ENCODE assay signal across 22 cellular contexts in genomic region chr1:14616997-14617396, GRCh38. TPM values are rescaled to one million over a fixed set of nuclear protein-coding genes. Genes with fewer than 3 reads are reported as not detected.
A peak's percentile ranks its signal among the peaks of the same experiment; 100 is the strongest.
DNase-seq lines count a peak whose midpoint lies in the region; ATAC-seq and TF ChIP-seq lines count a peak whose summit lies in the region.
"Had no signal": no experiment of that assay in that cellular context is flagged by ENCODE, and none has a peak within 500 bp of the region (broad histone marks: within the 10 kb centered on the region; RNA-seq: fewer than 3 reads in every experiment).

No MANE protein-coding gene starts in this region.

- H3K27ac Mint-ChIP-seq in activated CD4-positive, alpha-beta T cell treated with anti-CD3 and anti-CD28 coated beads, Interleukin-2, amount 10 ng/mL, durations not matched to agents 7 days and 5 days: no peak overlapping the region
- H3K27ac Mint-ChIP-seq: CD14-positive monocyte; CD4-positive, alpha-beta T cell; CD8-positive, alpha-beta memory T cell had no signal

- no peaks in the 10 kb centered on the region for H3K9me2 ChIP-seq in PC-3 (replicated peaks; ENCODE audit: low read length)
- no peaks in the 10 kb centered on the region for H3K9me2 ChIP-seq in MM.1S (replicated peaks; ENCODE audit: insufficient read depth, low read length)

- H3K79me2 ChIP-seq in PC-3 (ENCODE audit: low read length) (no peaks in the 10 kb centered on the region), MM.1S (ENCODE audit: low read length) (no peaks in the 10 kb centered on the region)

- peaks cover 2% of the 10 kb centered on the region for H3K9me3 Mint-ChIP-seq in activated CD4-positive, alpha-beta T cell treated with anti-CD3 and anti-CD28 coated beads, Interleukin-2, amount 10 ng/mL, durations not matched to agents 7 days and 5 days

- H3K27me3 Mint-ChIP-seq in activated CD4-positive, alpha-beta T cell treated with anti-CD3 and anti-CD28 coated beads, Interleukin-2, amount 10 ng/mL, durations not matched to agents 7 days and 5 days: no peaks in the 10 kb centered on the region
- H3K27me3 Mint-ChIP-seq: CD4-positive, alpha-beta T cell had no signal

- BruUV-seq in PC-3 (replicated peaks; lab: Mats Ljungman, UMichigan): no TSS peak

- H4K20me1 ChIP-seq in PC-3 (ENCODE audit: low read length) (no peaks in the 10 kb centered on the region), MM.1S (ENCODE audit: insufficient read depth, low read length) (no peaks in the 10 kb centered on the region)
- H4K20me1 ChIP-seq: BLaER1 treated with 17β-estradiol and CSF1 and Interleukin-3, amounts not matched to agents 10 nM and 100 nM had no signal

- H3K36me3 ChIP-seq in cardiac muscle cell (no peaks in the 10 kb centered on the region), right atrium auricular region (no peaks in the 10 kb centered on the region), PC-3 (ENCODE audit: low read depth, low read length) (no peaks in the 10 kb centered on the region), MM.1S (replicated peaks; ENCODE audit: insufficient read depth, low read length) (no peaks in the 10 kb centered on the region), ovary (no peaks in the 10 kb centered on the region)
- H3K36me3 ChIP-seq: BE2C; BLaER1 treated with 17β-estradiol and CSF1 and Interleukin-3, amounts not matched to agents 10 nM and 100 nM had no signal

- H3K27me3 ChIP-seq in cardiac muscle cell (no peaks in the 10 kb centered on the region), right atrium auricular region (no peaks in the 10 kb centered on the region), PC-3 (ENCODE audit: low read length) (no peaks in the 10 kb centered on the region), MM.1S (replicated peaks; ENCODE audit: insufficient read depth, low read length) (no peaks in the 10 kb centered on the region), ovary (no peaks in the 10 kb centered on the region)
- H3K27me3 ChIP-seq: BE2C; BLaER1 treated with 17β-estradiol and CSF1 and Interleukin-3, amounts not matched to agents 10 nM and 100 nM had no signal

- H3F3A ChIP-seq in PC-3 (ENCODE audit: low read length, unreplicated experiment) (no peaks in the 10 kb centered on the region), MM.1S (ENCODE audit: insufficient read depth, low read length) (no peaks in the 10 kb centered on the region)

- no peak for DNase-seq in cardiac muscle cell (ENCODE audit: low read depth in 1 of 2, low spot score in 1 of 2)
- no peak for DNase-seq in right atrium auricular region (ENCODE audit: low spot score)
- DNase-seq in PC-3: peak; percentile 78
- peak; percentile 30 for DNase-seq in astrocyte of the hippocampus (ENCODE audit: low read depth, low spot score)
- DNase-seq in MM.1S: no peak
- DNase-seq in activated CD4-positive, alpha-beta T cell treated with anti-CD3 and anti-CD28 coated beads, Interleukin-2, amount 10 ng/mL, durations not matched to agents 7 days and 5 days: no peak
- no peak for DNase-seq in ovary
- no peak for DNase-seq in erythroblast (lab: John Stamatoyannopoulos, UW)
- DNase-seq: ACHN; AML-193; BE2C; CD4-positive, alpha-beta T cell; CD8-positive, alpha-beta memory T cell; DMS 273 treated with DMSO at 0.1 percent for 48 hours; DMS79; GM23248; H7; HCEC 1CT had no signal

- H2AFZ ChIP-seq in PC-3 (ENCODE audit: low read length): no peak overlapping the region
- no peak overlapping the region for H2AFZ ChIP-seq in MM.1S (ENCODE audit: low read length)
- H2AFZ ChIP-seq: GM23248 had no signal

- H3K36me3 Mint-ChIP-seq in activated CD4-positive, alpha-beta T cell treated with anti-CD3 and anti-CD28 coated beads, Interleukin-2, amount 10 ng/mL, durations not matched to agents 7 days and 5 days (ENCODE audit: low read depth): no peaks in the 10 kb centered on the region
- H3K36me3 Mint-ChIP-seq: CD14-positive monocyte; CD8-positive, alpha-beta memory T cell had no signal

- H3K4me3 Mint-ChIP-seq in activated CD4-positive, alpha-beta T cell treated with anti-CD3 and anti-CD28 coated beads, Interleukin-2, amount 10 ng/mL, durations not matched to agents 7 days and 5 days: no peak overlapping the region
- H3K4me3 Mint-ChIP-seq: CD14-positive monocyte; CD4-positive, alpha-beta T cell; CD8-positive, alpha-beta memory T cell had no signal

- H3K27ac ChIP-seq in cardiac muscle cell (peak overlapping the region; percentile 93), right atrium auricular region (no peak overlapping the region), PC-3 (ENCODE audit: low read length) (no peak overlapping the region), MM.1S (ENCODE audit: low read length) (no peak overlapping the region), ovary (no peak overlapping the region)
- H3K27ac ChIP-seq: 22Rv1; A549; BLaER1 treated with 17β-estradiol and CSF1 and Interleukin-3, amounts not matched to agents 10 nM and 100 nM; GM23248 had no signal

- no peak for TF ChIP-seq POLR2A in ovary (IDR thresholded peaks at IDR 0.05)
- TF ChIP-seq POLR2A in erythroblast (IDR thresholded peaks at IDR 0.05; ENCODE audit: low read length): no peak

- no peaks in the 10 kb centered on the region for H3K9me3 ChIP-seq in cardiac muscle cell (ENCODE audit: low read depth)
- H3K9me3 ChIP-seq in right atrium auricular region: peaks cover 0 to 10% of the 10 kb centered on the region in 2 donors
- H3K9me3 ChIP-seq in PC-3 (ENCODE audit: low read length): no peaks in the 10 kb centered on the region
- H3K9me3 ChIP-seq in MM.1S (replicated peaks; ENCODE audit: insufficient read depth, low read length): no peaks in the 10 kb centered on the region
- no peaks in the 10 kb centered on the region for H3K9me3 ChIP-seq in ovary
- H3K9me3 ChIP-seq: A549, BE2C had no signal

- TF ChIP-seq EP300 in ovary (IDR thresholded peaks at IDR 0.05): no peak

- no peak overlapping the region for H3K4me3 ChIP-seq in cardiac muscle cell
- no peak overlapping the region for H3K4me3 ChIP-seq in right atrium auricular region
- no peak overlapping the region for H3K4me3 ChIP-seq in PC-3 (ENCODE audit: low read length)
- no peak overlapping the region for H3K4me3 ChIP-seq in MM.1S (ENCODE audit: low read length)
- no peak overlapping the region for H3K4me3 ChIP-seq in ovary
- H3K4me3 ChIP-seq: A549; BLaER1 treated with 17β-estradiol and CSF1 and Interleukin-3, amounts not matched to agents 10 nM and 100 nM; GM23248 had no signal

- TF ChIP-seq CTCF in cardiac muscle cell (IDR thresholded peaks at IDR 0.05; ENCODE audit: low read depth, low read length): no peak
- TF ChIP-seq CTCF in right atrium auricular region (IDR thresholded peaks at IDR 0.05): no peak
- TF ChIP-seq CTCF in PC-3 (conservative IDR thresholded peaks at IDR 0.05; ENCODE audit: low read depth, low read length): no peak
- TF ChIP-seq CTCF in MM.1S (IDR thresholded peaks at IDR 0.05; ENCODE audit: low read length): no peak
- TF ChIP-seq CTCF in ovary (IDR thresholded peaks at IDR 0.05): no peak

- H3K4me1 ChIP-seq in cardiac muscle cell (ENCODE audit: low read depth) (peaks cover 51% of the 10 kb centered on the region), right atrium auricular region (no peaks in the 10 kb centered on the region), PC-3 (ENCODE audit: insufficient read depth, low read length) (peaks cover 16% of the 10 kb centered on the region), MM.1S (ENCODE audit: low read length) (no peaks in the 10 kb centered on the region), ovary (ENCODE audit: insufficient read depth) (no peaks in the 10 kb centered on the region)
- H3K4me1 ChIP-seq: A549; BE2C; BLaER1 treated with 17β-estradiol and CSF1 and Interleukin-3, amounts not matched to agents 10 nM and 100 nM had no signal

- CTCF ChIA-PET in PC-3 (lab: Charles Lee): no interaction called here
- CTCF ChIA-PET in activated CD4-positive, alpha-beta T cell treated with anti-CD3 and anti-CD28 coated beads, Interleukin-2, amount 10 ng/mL, durations not matched to agents 7 days and 5 days (lab: Charles Lee): no interaction called here

- no peaks in the 10 kb centered on the region for H3K4me1 Mint-ChIP-seq in activated CD4-positive, alpha-beta T cell treated with anti-CD3 and anti-CD28 coated beads, Interleukin-2, amount 10 ng/mL, durations not matched to agents 7 days and 5 days
- H3K4me1 Mint-ChIP-seq: CD8-positive, alpha-beta memory T cell had no signal

- 21 to 54% (median 28%) methylated on average over 5 of the region's 5 CpGs for WGBS in ovary, 3 donors

- POLR2A ChIA-PET in PC-3 (lab: Charles Lee; ENCODE audit: unreplicated experiment): interaction anchor here (0.6 to 0.7 kb wide), 2 partner anchors 32 to 130 kb away, joined by 3 to 4 read pairs; no protein-coding TSS in a partner anchor
- POLR2A ChIA-PET in activated CD4-positive, alpha-beta T cell treated with anti-CD3 and anti-CD28 coated beads, Interleukin-2, amount 10 ng/mL, durations not matched to agents 7 days and 5 days (lab: Charles Lee): no interaction called here

- H3K4me2 ChIP-seq in PC-3 (ENCODE audit: low read length) (peak overlapping the region; percentile 22; the same call in 1 of the 2 replicates), MM.1S (ENCODE audit: low read depth, low read length) (no peak overlapping the region)
- H3K4me2 ChIP-seq: A549; BLaER1 treated with 17β-estradiol and CSF1 and Interleukin-3, amounts not matched to agents 10 nM and 100 nM had no signal

- intact Hi-C loops in PC-3 (cut with micrococcal nuclease) (no loop called here), ovary (cut with DNase I) (no loop called here)

- ATAC-seq in PC-3: peak; percentile 71
- ATAC-seq: A549 had no signal

- H3K9ac ChIP-seq in PC-3 (ENCODE audit: low read length) (no peak overlapping the region), MM.1S (ENCODE audit: low read length) (no peak overlapping the region)
- H3K9ac ChIP-seq: BLaER1 treated with 17β-estradiol and CSF1 and Interleukin-3, amounts not matched to agents 10 nM and 100 nM; GM23248 had no signal

RNA-seq across cellular contexts. Expression of gene KAZN, which starts 18.5 kb away (rescaled TPM):
- total RNA-seq in cardiac muscle cell (12.5 and 26.9 TPM in 2 replicates), right atrium auricular region (1 to 10 TPM; 3.9 to 6.8 TPM), PC-3 (2014; rRNA removed) (2.0 and 2.5 TPM in 2 replicates), ovary (10 to 100 TPM; 18.2 to 56.4 (median 28.4) TPM)
- polyA plus RNA-seq in cardiac muscle cell (17.5 and 21.5 TPM in 2 replicates), ovary (10 to 100 TPM; 10.1 to 13.8 TPM)
- total RNA-seq in activated CD4-positive, alpha-beta T cell treated with anti-CD3 and anti-CD28 coated beads, Interleukin-2, amount 10 ng/mL, durations not matched to agents 7 days and 5 days: under 1 TPM; 0.21 to 0.22 TPM
- polyA plus RNA-seq: CD14-positive monocyte had no signal

Comparison
In these comparisons a context has a peak if more than half of its experiments do, and no peak if none do; other contexts are left out.
1. DNase-seq: peak in PC-3 (single experiment) and astrocyte of the hippocampus (single experiment); none in cardiac muscle cell (0 of 2), right atrium auricular region (single experiment), MM.1S (single experiment), activated CD4-positive, alpha-beta T cell treated with anti-CD3 and anti-CD28 coated beads, Interleukin-2, amount 10 ng/mL, durations not matched to agents 7 days and 5 days (single experiment), ovary (0 of 5) and erythroblast (0 of 2).